ENCODE assay signal across 1 cellular context in genomic region chr4:4461850-4462249, GRCh38.
TF ChIP-seq lines count a peak whose summit lies in the region.

No MANE protein-coding gene starts in this region.

TF ChIP-seq in GM23338, 12 proteins besides CTCF, POLR2A, EP300 and RAD21 (continued from another document):
- TF ChIP-seq EZH2phosphoT487 (IDR thresholded peaks at IDR 0.05; ENCODE audit: unreplicated experiment): no peak
- no peak for TF ChIP-seq ZNF114 (CRISPR knock-in tag; IDR thresholded peaks at IDR 0.05)
- TF ChIP-seq JUNB (IDR thresholded peaks at IDR 0.05; ENCODE audit: unreplicated experiment): no peak
- TF ChIP-seq POLR2AphosphoS5 (IDR thresholded peaks at IDR 0.05; ENCODE audit: low read depth): no peak
- TF ChIP-seq ZNF331 (CRISPR knock-in tag; IDR thresholded peaks at IDR 0.05; ENCODE audit: low read depth): no peak
- no peak for TF ChIP-seq EZH2 (IDR thresholded peaks at IDR 0.05; ENCODE audit: low read depth, unreplicated experiment)
- TF ChIP-seq REST (IDR thresholded peaks at IDR 0.05; ENCODE audit: unreplicated experiment): no peak
- TF ChIP-seq CREB1 (CRISPR knock-in tag; IDR thresholded peaks at IDR 0.05; ENCODE audit: low read depth): no peak
